ENCODE assay signal across 12 cellular contexts in genomic region chr21:40054403-40054802, GRCh38.
DNase-seq lines count a peak whose midpoint lies in the region; ATAC-seq lines count a peak whose summit lies in the region.
"Had no signal": no experiment of that assay in that cellular context is flagged by ENCODE, and none has a peak within 500 bp of the region (broad histone marks: within the 10 kb centered on the region; RNA-seq: fewer than 3 reads in every experiment).

No MANE protein-coding gene starts in this region.

- no peaks in the 10 kb centered on the region for H3K36me3 ChIP-seq in muscle layer of colon (ENCODE audit: insufficient read depth, low read length)

- no peaks in the 10 kb centered on the region for H3K27me3 ChIP-seq in muscle layer of colon (ENCODE audit: control insufficient read depth in 1 of 2, insufficient read depth in 2 of 2, low read length in 2 of 2)

- no peak overlapping the region for H3K4me3 Mint-ChIP-seq in activated CD4-positive, alpha-beta T cell treated with anti-CD3 and anti-CD28 coated beads, Interleukin-2, amount 10 ng/mL, durations not matched to agents 24 days and 14 days
- H3K4me3 Mint-ChIP-seq: activated naive CD8-positive, alpha-beta T cell; CD14-positive monocyte; H9 had no signal

- no peaks in the 10 kb centered on the region for H3K36me3 Mint-ChIP-seq in activated CD4-positive, alpha-beta T cell treated with anti-CD3 and anti-CD28 coated beads, Interleukin-2, amount 10 ng/mL, durations not matched to agents 24 days and 14 days (ENCODE audit: low read depth)
- H3K36me3 Mint-ChIP-seq: activated naive CD8-positive, alpha-beta T cell; CD14-positive monocyte had no signal

- H3K9ac ChIP-seq in muscle layer of colon (ENCODE audit: low read length), result no peak overlapping the region

- intact Hi-C loops in activated CD4-positive, alpha-beta T cell treated with anti-CD3 and anti-CD28 coated beads, Interleukin-2, amount 10 ng/mL, durations not matched to agents 24 days and 14 days (cut with micrococcal nuclease), result no loop called here

- peak overlapping the region; percentile 94 for H3K27ac ChIP-seq in muscle layer of colon (ENCODE audit: low read depth, low read length)

- no peaks in the 10 kb centered on the region for H3K27me3 Mint-ChIP-seq in activated CD4-positive, alpha-beta T cell treated with anti-CD3 and anti-CD28 coated beads, Interleukin-2, amount 10 ng/mL, durations not matched to agents 24 days and 14 days

- H3K27ac Mint-ChIP-seq in activated CD4-positive, alpha-beta T cell treated with anti-CD3 and anti-CD28 coated beads, Interleukin-2, amount 10 ng/mL, durations not matched to agents 24 days and 14 days, result no peak overlapping the region
- H3K27ac Mint-ChIP-seq: activated naive CD8-positive, alpha-beta T cell; CD14-positive monocyte; H9 had no signal

- H3K4me3 ChIP-seq in muscle layer of colon (ENCODE audit: low read depth in 1 of 2, low read length in 2 of 2), result no peak overlapping the region

- DNase-seq in DMS79 treated with DMSO at 0.1 percent for 48 hours (lab: John Stamatoyannopoulos, UW) (peak; percentile 99), NCI-H2107 (lab: John Stamatoyannopoulos, UW) (peak; percentile 98), T47D (ENCODE audit: low read depth in 1 of 2, low spot score in 1 of 2) (peak; percentile 51 to 95), superior temporal gyrus (ENCODE audit: extremely low spot score) (no peak)
- no peak for DNase-seq in activated CD4-positive, alpha-beta T cell treated with anti-CD3 and anti-CD28 coated beads, Interleukin-2, amount 10 ng/mL, durations not matched to agents 24 days and 14 days
- DNase-seq: H9, mesenchymal stem cell had no signal

- no peak for ATAC-seq in GM19395 (IDR thresholded peaks at IDR 0.05; ENCODE audit: unreplicated experiment)
- no peak for ATAC-seq in HG03521 (IDR thresholded peaks at IDR 0.05; ENCODE audit: unreplicated experiment)

- H3K4me1 ChIP-seq in muscle layer of colon (ENCODE audit: insufficient read depth, low read length), result peaks cover 46% of the 10 kb centered on the region

- no peaks in the 10 kb centered on the region for H3K9me3 ChIP-seq in muscle layer of colon (ENCODE audit: low read length)

- no peaks in the 10 kb centered on the region for H3K4me1 Mint-ChIP-seq in activated CD4-positive, alpha-beta T cell treated with anti-CD3 and anti-CD28 coated beads, Interleukin-2, amount 10 ng/mL, durations not matched to agents 24 days and 14 days
- H3K4me1 Mint-ChIP-seq: CD14-positive monocyte had no signal

- no peaks in the 10 kb centered on the region for H3K9me3 Mint-ChIP-seq in activated CD4-positive, alpha-beta T cell treated with anti-CD3 and anti-CD28 coated beads, Interleukin-2, amount 10 ng/mL, durations not matched to agents 24 days and 14 days

- in situ Hi-C loops in T47D (cut with HindIII; ENCODE audit: low pct_unique_long_range_greater_than_20kb, low sequenced_read_pairs), result no loop called here

Comparison
In these comparisons a context has a peak if more than half of its experiments do, and no peak if none do; other contexts are left out.
1. DNase-seq: peak in DMS79 treated with DMSO at 0.1 percent for 48 hours (single experiment), NCI-H2107 (single experiment) and T47D (2 of 2); none in activated CD4-positive, alpha-beta T cell treated with anti-CD3 and anti-CD28 coated beads, Interleukin-2, amount 10 ng/mL, durations not matched to agents 24 days and 14 days (single experiment) and superior temporal gyrus (single experiment).